In genomic region chr6:30521952-30522351, GRCh38 we compare ENCODE assay signal across 5 cellular contexts. TPM values are rescaled to one million over a fixed set of nuclear protein-coding genes. Genes with fewer than 3 reads are reported as not detected.
DNase-seq lines count a peak whose midpoint lies in the region; ATAC-seq and TF ChIP-seq lines count a peak whose summit lies in the region.
"Not testable (repeated sequence)": the region's sequence is repeated elsewhere in the genome, so short reads cannot be mapped to it uniquely, and the experiment has no call there.

No MANE protein-coding gene starts in this region.

- H3K4me3 ChIP-seq in esophagus squamous epithelium: not testable (repeated sequence)

- DNase-seq in M059J (ENCODE audit: low read depth): peak; percentile 68
- not testable (repeated sequence) for DNase-seq in activated CD4-positive, alpha-beta T cell treated with anti-CD3 and anti-CD28 coated beads, Interleukin-2, amount 10 ng/mL, durations not matched to agents 24 days and 14 days; activated naive CD4-positive, alpha-beta T cell treated with anti-CD3 and anti-CD28 coated beads, Interleukin-2, amount 50 U/mL, for 72 hours (ENCODE audit: low spot score in 2 of 2); esophagus squamous epithelium (lab: John Stamatoyannopoulos, UW)
- DNase-seq in renal cortical epithelial cell (ENCODE audit: low read depth): peak; percentile 45

- H3K4me1 Mint-ChIP-seq in activated CD4-positive, alpha-beta T cell treated with anti-CD3 and anti-CD28 coated beads, Interleukin-2, amount 10 ng/mL, durations not matched to agents 24 days and 14 days: peaks cover 49% of the 10 kb centered on the region

- peaks cover 34% of the 10 kb centered on the region for H3K36me3 Mint-ChIP-seq in activated CD4-positive, alpha-beta T cell treated with anti-CD3 and anti-CD28 coated beads, Interleukin-2, amount 10 ng/mL, durations not matched to agents 24 days and 14 days (ENCODE audit: low read depth)
- H3K36me3 Mint-ChIP-seq in activated naive CD4-positive, alpha-beta T cell treated with anti-CD3 and anti-CD28 coated beads, Interleukin-2, amount 50 U/mL, for 72 hours: peaks cover 62 to 79% of the 10 kb centered on the region in 2 donors

- H3K4me1 ChIP-seq in esophagus squamous epithelium: peaks cover 0 to 38% (median 20%) of the 10 kb centered on the region in 3 donors

- H3K9me3 ChIP-seq in esophagus squamous epithelium: not testable (repeated sequence)

- H3K27me3 Mint-ChIP-seq in activated CD4-positive, alpha-beta T cell treated with anti-CD3 and anti-CD28 coated beads, Interleukin-2, amount 10 ng/mL, durations not matched to agents 24 days and 14 days: not testable (repeated sequence)

- WGBS in esophagus squamous epithelium, 2 donors: 66 to 69% methylated on average over 5 of the region's 5 CpGs

- H3K9me3 Mint-ChIP-seq in activated CD4-positive, alpha-beta T cell treated with anti-CD3 and anti-CD28 coated beads, Interleukin-2, amount 10 ng/mL, durations not matched to agents 24 days and 14 days: peaks cover 37% of the 10 kb centered on the region
- peaks cover 30 to 35% of the 10 kb centered on the region in 2 donors for H3K9me3 Mint-ChIP-seq in activated naive CD4-positive, alpha-beta T cell treated with anti-CD3 and anti-CD28 coated beads, Interleukin-2, amount 50 U/mL, for 72 hours

- ATAC-seq in activated naive CD4-positive, alpha-beta T cell treated with anti-CD3 and anti-CD28 coated beads, Interleukin-2, amount 50 U/mL, for 72 hours: not testable (repeated sequence)

- not testable (repeated sequence) for TF ChIP-seq POLR2A in esophagus squamous epithelium (IDR thresholded peaks at IDR 0.05)

- not testable (repeated sequence) for H3K27me3 ChIP-seq in esophagus squamous epithelium

- peak overlapping the region; percentile 18 for H3K27ac Mint-ChIP-seq in activated CD4-positive, alpha-beta T cell treated with anti-CD3 and anti-CD28 coated beads, Interleukin-2, amount 10 ng/mL, durations not matched to agents 24 days and 14 days
- peak overlapping the region; percentile 7 to 80 for H3K27ac Mint-ChIP-seq in activated naive CD4-positive, alpha-beta T cell treated with anti-CD3 and anti-CD28 coated beads, Interleukin-2, amount 50 U/mL, for 72 hours

- not testable (repeated sequence) for TF ChIP-seq CTCF in esophagus squamous epithelium (IDR thresholded peaks at IDR 0.05)

- not testable (repeated sequence) for H3K36me3 ChIP-seq in esophagus squamous epithelium

- intact Hi-C loops in activated CD4-positive, alpha-beta T cell treated with anti-CD3 and anti-CD28 coated beads, Interleukin-2, amount 10 ng/mL, durations not matched to agents 24 days and 14 days (cut with micrococcal nuclease); esophagus squamous epithelium (cut with DNase I): not testable (repeated sequence)

- peak overlapping the region in 3 of 4 donors; percentile 82 to 94 (median 88) for H3K27ac ChIP-seq in esophagus squamous epithelium

- not testable (repeated sequence) for H3K4me3 Mint-ChIP-seq in activated CD4-positive, alpha-beta T cell treated with anti-CD3 and anti-CD28 coated beads, Interleukin-2, amount 10 ng/mL, durations not matched to agents 24 days and 14 days

RNA-seq across cellular contexts. Expression of gene HLA-E, which starts 32.6 kb away (rescaled TPM):
- 643 and 778 TPM in 2 replicates for total RNA-seq in M059J (2014; rRNA removed; shearing (Covaris generic))
- 484 and 488 TPM in 2 replicates for total RNA-seq in activated CD4-positive, alpha-beta T cell treated with anti-CD3 and anti-CD28 coated beads, Interleukin-2, amount 10 ng/mL, durations not matched to agents 24 days and 14 days
- 100 to 1,000 TPM; 493 to 574 TPM for total RNA-seq in activated naive CD4-positive, alpha-beta T cell treated with anti-CD3 and anti-CD28 coated beads, Interleukin-2, amount 50 U/mL, for 72 hours
- total RNA-seq in esophagus squamous epithelium (100 to 1,000 TPM; 263 to 597 (median 356) TPM), renal cortical epithelial cell (170 and 213 TPM in 2 replicates)

RNA-seq across cellular contexts. Expression of gene GNL1, which starts 34.3 kb away (rescaled TPM):
- total RNA-seq in M059J (2014; rRNA removed; shearing (Covaris generic)): 45.4 and 57.4 TPM in 2 replicates
- 80.9 and 93.0 TPM in 2 replicates for total RNA-seq in activated CD4-positive, alpha-beta T cell treated with anti-CD3 and anti-CD28 coated beads, Interleukin-2, amount 10 ng/mL, durations not matched to agents 24 days and 14 days
- total RNA-seq in activated naive CD4-positive, alpha-beta T cell treated with anti-CD3 and anti-CD28 coated beads, Interleukin-2, amount 50 U/mL, for 72 hours: 100 to 1,000 TPM; 107 to 139 TPM
- total RNA-seq in esophagus squamous epithelium: 10 to 100 TPM; 12.7 to 37.2 (median 20.5) TPM
- total RNA-seq in renal cortical epithelial cell: 32.2 and 49.8 TPM in 2 replicates

RNA-seq across cellular contexts. Expression of gene PRR3, which starts 35.1 kb away (rescaled TPM):
- total RNA-seq in M059J (2014; rRNA removed; shearing (Covaris generic)): 21.2 and 45.8 TPM in 2 replicates
- 38.2 and 39.7 TPM in 2 replicates for total RNA-seq in activated CD4-positive, alpha-beta T cell treated with anti-CD3 and anti-CD28 coated beads, Interleukin-2, amount 10 ng/mL, durations not matched to agents 24 days and 14 days
- 10 to 100 TPM; 19.8 to 27.4 TPM for total RNA-seq in activated naive CD4-positive, alpha-beta T cell treated with anti-CD3 and anti-CD28 coated beads, Interleukin-2, amount 50 U/mL, for 72 hours
- total RNA-seq in esophagus squamous epithelium (10 to 100 TPM in 1 of 4 donors, 1 to 10 TPM in 3; 3.2 to 11.6 (median 5.8) TPM), renal cortical epithelial cell (2.3 and 3.9 TPM in 2 replicates)

RNA-seq across cellular contexts. Expression of gene ABCF1, which starts 49.3 kb away (rescaled TPM):
- total RNA-seq in M059J (2014; rRNA removed; shearing (Covaris generic)): 56.3 and 95.3 TPM in 2 replicates
- total RNA-seq in activated CD4-positive, alpha-beta T cell treated with anti-CD3 and anti-CD28 coated beads, Interleukin-2, amount 10 ng/mL, durations not matched to agents 24 days and 14 days: 123 and 125 TPM in 2 replicates
- 10 to 100 TPM; 84.7 to 91.3 TPM for total RNA-seq in activated naive CD4-positive, alpha-beta T cell treated with anti-CD3 and anti-CD28 coated beads, Interleukin-2, amount 50 U/mL, for 72 hours
- total RNA-seq in esophagus squamous epithelium: 10 to 100 TPM; 31.0 to 42.3 (median 36.0) TPM
- 40.1 and 77.8 TPM in 2 replicates for total RNA-seq in renal cortical epithelial cell
